11 cellular contexts compared by ENCODE assay signal in genomic region chr1:145992502-145992936, GRCh38. TPM values are rescaled to one million over a fixed set of nuclear protein-coding genes. Genes with fewer than 3 reads are reported as not detected.
DNase-seq lines count a peak whose midpoint lies in the region; ATAC-seq and FAIRE-seq lines count a peak whose summit lies in the region.
"Had no signal": no experiment of that assay in that cellular context is flagged by ENCODE, and none has a peak within 500 bp of the region (broad histone marks: within the 10 kb centered on the region; RNA-seq: fewer than 3 reads in every experiment).

No MANE protein-coding gene starts in this region.

- DNase-seq in stimulated activated naive CD8-positive, alpha-beta T cell treated with anti-CD3 and anti-CD28 coated beads, Interleukin-15, Interleukin-2, amounts not matched to agents 100 U/mL and 50 U/mL, for 24 hours = no peak
- peak in 1 of 9 donors; percentile 23 for DNase-seq in naive thymus-derived CD4-positive, alpha-beta T cell
- no peak for DNase-seq in frontal cortex (ENCODE audit: low spot score in 2 of 2)

- peaks cover 44% of the 10 kb centered on the region for H3K36me3 Mint-ChIP-seq in stimulated activated naive CD8-positive, alpha-beta T cell treated with anti-CD3 and anti-CD28 coated beads, Interleukin-15, Interleukin-2, amounts not matched to agents 100 ng/mL and 50 ng/mL, for 24 hours (ENCODE audit: low read depth)
- H3K36me3 Mint-ChIP-seq in naive thymus-derived CD4-positive, alpha-beta T cell = peaks cover 31 to 52% (median 50%) of the 10 kb centered on the region in 5 donors

- peak overlapping the region; percentile 97 for H3K4me3 ChIP-seq in naive thymus-derived CD4-positive, alpha-beta T cell (ENCODE audit: low read length)

- no peaks in the 10 kb centered on the region for H3K27me3 ChIP-seq in naive thymus-derived CD4-positive, alpha-beta T cell (ENCODE audit: control insufficient read depth in 2 of 2, insufficient read depth in 2 of 2, low read length in 2 of 2)

- CTCF ChIA-PET in naive thymus-derived CD4-positive, alpha-beta T cell (lab: Charles Lee) = interaction anchor here (1.5 to 12.8 kb wide), 3 partner anchors 8 to 14 kb away, joined by 5 to 193 read pairs (median 20); no protein-coding TSS in a partner anchor

- H3K4me1 Mint-ChIP-seq in stimulated activated naive CD8-positive, alpha-beta T cell treated with anti-CD3 and anti-CD28 coated beads, Interleukin-15, Interleukin-2, amounts not matched to agents 100 ng/mL and 50 ng/mL, for 24 hours (ENCODE audit: low read depth) = peaks cover 65% of the 10 kb centered on the region
- peaks cover 41 to 66% (median 60%) of the 10 kb centered on the region in 7 donors for H3K4me1 Mint-ChIP-seq in naive thymus-derived CD4-positive, alpha-beta T cell

- H3K36me3 ChIP-seq in naive thymus-derived CD4-positive, alpha-beta T cell (ENCODE audit: control insufficient read depth in 2 of 3, insufficient read depth in 3 of 3, low read length in 3 of 3) = peaks cover 36 to 47% (median 37%) of the 10 kb centered on the region in 3 experiments

- no peaks in the 10 kb centered on the region for H3K9me3 Mint-ChIP-seq in stimulated activated naive CD8-positive, alpha-beta T cell treated with anti-CD3 and anti-CD28 coated beads, Interleukin-15, Interleukin-2, amounts not matched to agents 100 ng/mL and 50 ng/mL, for 24 hours
- peaks cover 0 to 14% (median 2%) of the 10 kb centered on the region in 11 donors for H3K9me3 Mint-ChIP-seq in naive thymus-derived CD4-positive, alpha-beta T cell

- peak overlapping the region; percentile 6 for H3K27ac ChIP-seq in cingulate gyrus (ENCODE audit: low read depth, low read length)
- H3K27ac ChIP-seq in naive thymus-derived CD4-positive, alpha-beta T cell (ENCODE audit: low read depth, low read length) = peak overlapping the region; percentile 91

- POLR2A ChIA-PET in naive thymus-derived CD4-positive, alpha-beta T cell (lab: Charles Lee) = interaction anchor here (1.1 to 35.8 kb wide), 8 partner anchors 6 to 134 kb away, joined by 3 to 1779 read pairs (median 42); partner anchors contain the start of genes ANKRD34A, HJV, LIX1L and PEX11B

- no peak for ATAC-seq in stimulated activated naive CD8-positive, alpha-beta T cell treated with anti-CD3 and anti-CD28 coated beads, Interleukin-15, Interleukin-2, amounts not matched to agents 100 U/mL and 50 U/mL, for 24 hours
- no peak for ATAC-seq in naive thymus-derived CD4-positive, alpha-beta T cell
- ATAC-seq in GM18517 (IDR thresholded peaks at IDR 0.05; ENCODE audit: unreplicated experiment) = no peak
- no peak for ATAC-seq in GM18870 (IDR thresholded peaks at IDR 0.05; ENCODE audit: unreplicated experiment)
- no peak for ATAC-seq in HG03039 (IDR thresholded peaks at IDR 0.05; ENCODE audit: unreplicated experiment)

- H3K4me1 ChIP-seq in naive thymus-derived CD4-positive, alpha-beta T cell (ENCODE audit: control insufficient read depth in 2 of 2, insufficient read depth in 2 of 2, low read length in 2 of 2) = peaks cover 13 to 40% of the 10 kb centered on the region in 2 donors

- intact Hi-C loops in naive thymus-derived CD4-positive, alpha-beta T cell (cut with micrococcal nuclease) = no loop called here

- no peaks in the 10 kb centered on the region for H3K9me3 ChIP-seq in naive thymus-derived CD4-positive, alpha-beta T cell (ENCODE audit: control insufficient read depth in 2 of 3, low read length in 3 of 3)

- no peak for FAIRE-seq in frontal cortex (lab: Jason Lieb, UNC)

- peak overlapping the region; percentile 91 for H3K4me3 Mint-ChIP-seq in stimulated activated naive CD8-positive, alpha-beta T cell treated with anti-CD3 and anti-CD28 coated beads, Interleukin-15, Interleukin-2, amounts not matched to agents 100 ng/mL and 50 ng/mL, for 24 hours
- peak overlapping the region; percentile 89 to 99 (median 98) for H3K4me3 Mint-ChIP-seq in naive thymus-derived CD4-positive, alpha-beta T cell

- H3K27me3 Mint-ChIP-seq in stimulated activated naive CD8-positive, alpha-beta T cell treated with anti-CD3 and anti-CD28 coated beads, Interleukin-15, Interleukin-2, amounts not matched to agents 100 ng/mL and 50 ng/mL, for 24 hours = no peaks in the 10 kb centered on the region
- H3K27me3 Mint-ChIP-seq in naive thymus-derived CD4-positive, alpha-beta T cell = peaks cover 0 to 3% (median 0%) of the 10 kb centered on the region in 5 donors
- H3K27me3 Mint-ChIP-seq: progenitor cell of endocrine pancreas had no signal

- peak overlapping the region; percentile 89 for H3K27ac Mint-ChIP-seq in stimulated activated naive CD8-positive, alpha-beta T cell treated with anti-CD3 and anti-CD28 coated beads, Interleukin-15, Interleukin-2, amounts not matched to agents 100 ng/mL and 50 ng/mL, for 24 hours
- H3K27ac Mint-ChIP-seq in naive thymus-derived CD4-positive, alpha-beta T cell = peak overlapping the region; percentile 65 to 99 (median 94)
- H3K27ac Mint-ChIP-seq: progenitor cell of endocrine pancreas had no signal

RNA-seq across cellular contexts. Expression of gene TXNIP, which starts 3.9 kb away (rescaled TPM):
- 1,000 to 10,000 TPM in 1 of 5 experiments, 100 to 1,000 TPM in 4; 498 to 1,101 (median 659) TPM for total RNA-seq in naive thymus-derived CD4-positive, alpha-beta T cell
- 1,000 to 10,000 TPM; 3,808 to 5,430 TPM for polyA plus RNA-seq in naive thymus-derived CD4-positive, alpha-beta T cell
- total RNA-seq in frontal cortex = 125 TPM

RNA-seq across cellular contexts. Expression of gene POLR3GL, which starts 28.0 kb away (rescaled TPM):
- 10 to 100 TPM; 20.7 to 37.5 (median 25.5) TPM for total RNA-seq in naive thymus-derived CD4-positive, alpha-beta T cell
- 100 to 1,000 TPM in 1 of 2 donors, 10 to 100 TPM in 1; 99.6 to 113 TPM for polyA plus RNA-seq in naive thymus-derived CD4-positive, alpha-beta T cell
- total RNA-seq in frontal cortex = 14.7 TPM

RNA-seq across cellular contexts. Expression of gene ANKRD34A, which starts 28.1 kb away (rescaled TPM):
- total RNA-seq in naive thymus-derived CD4-positive, alpha-beta T cell = 1 to 10 TPM in 3 of 5 experiments, under 1 TPM in 2; 0.54 to 1.5 (median 1.2) TPM
- under 1 TPM; 0.11 to 0.22 TPM for polyA plus RNA-seq in naive thymus-derived CD4-positive, alpha-beta T cell
- 1.6 TPM for total RNA-seq in frontal cortex
- total RNA-seq: Daoy had no signal

RNA-seq across cellular contexts. Expression of gene HJV, which starts 29.0 kb away (rescaled TPM):
- total RNA-seq in naive thymus-derived CD4-positive, alpha-beta T cell = not detected
- not detected for polyA plus RNA-seq in naive thymus-derived CD4-positive, alpha-beta T cell
- not detected for total RNA-seq in frontal cortex
- total RNA-seq: Daoy, NCI-H460, progenitor cell of endocrine pancreas had no signal

RNA-seq across cellular contexts. Expression of gene LIX1L, which starts 34.7 kb away (rescaled TPM):
- 10 to 100 TPM; 31.6 to 59.2 (median 47.6) TPM for total RNA-seq in naive thymus-derived CD4-positive, alpha-beta T cell
- 10 to 100 TPM; 29.3 to 32.1 TPM for polyA plus RNA-seq in naive thymus-derived CD4-positive, alpha-beta T cell
- 17.1 TPM for total RNA-seq in frontal cortex
